Comparison of ENCODE assay signal across 23 cellular contexts in genomic region chr5:169430676-169431075, GRCh38.
"Had no signal": no experiment of that assay in that cellular context is flagged by ENCODE, and none has a peak within 500 bp of the region (broad histone marks: within the 10 kb centered on the region; RNA-seq: fewer than 3 reads in every experiment).

No MANE protein-coding gene starts in this region.

- ATAC-seq: activated CD4-positive, alpha-beta T cell treated with anti-CD3 and anti-CD28 coated beads for 36 hours; activated CD8-positive, alpha-beta memory T cell treated with anti-CD3 and anti-CD28 coated beads, Interleukin-2, amount 10 ng/mL, durations not matched to agents 7 days and 5 days; activated CD8-positive, alpha-beta T cell treated with anti-CD3 and anti-CD28 coated beads, Interleukin-2, amount 10 ng/mL, durations not matched to agents 7 days and 5 days; activated naive CD4-positive, alpha-beta T cell treated with anti-CD3 and anti-CD28 coated beads, Interleukin-2, amount 50 U/mL, for 72 hours; activated T-cell treated with anti-CD3 and anti-CD28 coated beads, Interleukin-2, amount 50 U/mL, for 72 hours; body of pancreas; left colon; naive thymus-derived CD8-positive, alpha-beta T cell; right cardiac atrium; stimulated activated effector memory CD8-positive, alpha-beta T cell treated with anti-CD3 and anti-CD28 coated beads, Interleukin-12 subunit alpha, Interleukin-12 subunit beta, amount 100 ng/mL, for 72 hours had no signal

- H3K27me3 ChIP-seq: body of pancreas, colonic mucosa, uterus had no signal

- H3K36me3 ChIP-seq: colonic mucosa, thoracic aorta, uterus had no signal

- H3K4me3 ChIP-seq: body of pancreas, colonic mucosa, skin epidermis, thoracic aorta, uterus had no signal

- H3K27ac ChIP-seq: body of pancreas, colonic mucosa, skin epidermis, thoracic aorta, uterus had no signal

- DNase-seq: activated CD4-positive, alpha-beta T cell treated with anti-CD3 and anti-CD28 coated beads for 36 hours; activated CD4-positive, CD25-positive, alpha-beta regulatory T cell; activated CD8-positive, alpha-beta memory T cell treated with anti-CD3 and anti-CD28 coated beads, Interleukin-2, amount 10 ng/mL, durations not matched to agents 7 days and 5 days; activated CD8-positive, alpha-beta T cell treated with anti-CD3 and anti-CD28 coated beads, Interleukin-2, amount 10 ng/mL, durations not matched to agents 7 days and 5 days; activated naive CD4-positive, alpha-beta T cell; activated T-cell treated with anti-CD3 and anti-CD28 coated beads, Interleukin-2, amount 50 U/mL, for 72 hours; anterior cingulate cortex; body of pancreas; colonic mucosa; effector memory CD4-positive, alpha-beta T cell; foreskin melanocyte; left colon; mammary epithelial cell; naive thymus-derived CD8-positive, alpha-beta T cell; nucleus accumbens; right cardiac atrium; stimulated activated CD4-positive, alpha-beta T cell treated with anti-CD3 and anti-CD28 coated beads, Interleukin-4, amount 100 ng/mL, for 24 hours; T-helper 1 cell; uterus had no signal

- H3K4me1 ChIP-seq: body of pancreas, colonic mucosa, uterus had no signal

- H3K9me3 ChIP-seq: body of pancreas, colonic mucosa, thoracic aorta, uterus had no signal
